ENCODE assay signal across 7 cellular contexts in genomic region chr2:162301151-162301804, GRCh38. TPM values are rescaled to one million over a fixed set of nuclear protein-coding genes. Genes with fewer than 3 reads are reported as not detected.
A peak's percentile ranks its signal among the peaks of the same experiment; 100 is the strongest.
DNase-seq lines count a peak whose midpoint lies in the region; ATAC-seq, FAIRE-seq and TF ChIP-seq lines count a peak whose summit lies in the region.

No MANE protein-coding gene starts in this region.

- H3K9ac ChIP-seq in kidney (ENCODE audit: low read length in 2 of 2), result no peak overlapping the region

- H3K9me3 Mint-ChIP-seq in T-helper 2 cell treated with Interferon-gamma antibody and Interleukin-4, amounts not matched to agents 5 μg/mL and 100 μg/mL, for 36 hours, result no peaks in the 10 kb centered on the region

- H3K27ac ChIP-seq in brain microvascular endothelial cell (no peak overlapping the region), kidney (ENCODE audit: low read depth in 2 of 2, low read length in 2 of 2) (no peak overlapping the region)

- TF ChIP-seq CTCF in GM12874 (IDR thresholded peaks at IDR 0.05; ENCODE audit: insufficient read depth, low read depth, low read length), result peak; percentile 60; the same call in 1 of the 2 replicates
- TF ChIP-seq CTCF in brain microvascular endothelial cell (IDR thresholded peaks at IDR 0.05; ENCODE audit: low read depth, low read length, missing control alignments), result peak; percentile 77
- TF ChIP-seq CTCF in kidney (IDR thresholded peaks at IDR 0.05; ENCODE audit: borderline replicate concordance, extremely low read depth, insufficient read depth), result peak; percentile 91

- H3K9me3 ChIP-seq in kidney (ENCODE audit: control insufficient read depth in 1 of 2, low read length in 2 of 2), result no peaks in the 10 kb centered on the region

- H3K36me3 ChIP-seq in brain microvascular endothelial cell (replicated peaks) (no peaks in the 10 kb centered on the region), kidney (ENCODE audit: control insufficient read depth in 1 of 2, insufficient read depth in 2 of 2, low read length in 2 of 2) (peaks cover 0 to 3% of the 10 kb centered on the region in 2 donors)

- peaks cover 3% of the 10 kb centered on the region for H3K36me3 Mint-ChIP-seq in T-helper 2 cell treated with Interferon-gamma antibody and Interleukin-4, amounts not matched to agents 5 μg/mL and 100 μg/mL, for 36 hours (ENCODE audit: low read depth)

- no peaks in the 10 kb centered on the region for H3K27me3 Mint-ChIP-seq in T-helper 2 cell treated with Interferon-gamma antibody and Interleukin-4, amounts not matched to agents 5 μg/mL and 100 μg/mL, for 36 hours (ENCODE audit: low read depth)

- H3K27me3 ChIP-seq in brain microvascular endothelial cell (replicated peaks), result no peaks in the 10 kb centered on the region

- DNase-seq in NCI-H1436 (lab: John Stamatoyannopoulos, UW) (peak; percentile 45), brain microvascular endothelial cell (peak; percentile 44), kidney (no peak)
- DNase-seq in T-helper 2 cell treated with Interferon-gamma antibody and Interleukin-4, amounts not matched to agents 5 μg/mL and 100 μg/mL, for 36 hours (ENCODE audit: low spot score), result peak; percentile 33
- peak; percentile 68 for DNase-seq in stimulated activated CD4-positive, alpha-beta T cell treated with anti-CD3 and anti-CD28 coated beads, Interleukin-4, amount 100 ng/mL, for 24 hours

- no peak overlapping the region for H3K4me3 Mint-ChIP-seq in T-helper 2 cell treated with Interferon-gamma antibody and Interleukin-4, amounts not matched to agents 5 μg/mL and 100 μg/mL, for 36 hours

- H3K27ac Mint-ChIP-seq in T-helper 2 cell treated with Interferon-gamma antibody and Interleukin-4, amounts not matched to agents 5 μg/mL and 100 μg/mL, for 36 hours, result no peak overlapping the region

- no peaks in the 10 kb centered on the region for H3K4me1 ChIP-seq in kidney (ENCODE audit: control insufficient read depth in 1 of 2, insufficient read depth in 1 of 2, low read depth in 1 of 2, low read length in 2 of 2)

- in situ Hi-C loops in brain microvascular endothelial cell (cut with HindIII; ENCODE audit: low pct_ligation_motif_present, low sequenced_read_pairs), result no loop called here

- peak; percentile 93 for FAIRE-seq in kidney (lab: Jason Lieb, UNC)

- H3K4me1 Mint-ChIP-seq in T-helper 2 cell treated with Interferon-gamma antibody and Interleukin-4, amounts not matched to agents 5 μg/mL and 100 μg/mL, for 36 hours (ENCODE audit: low read depth), result peaks cover 2% of the 10 kb centered on the region

- H3K4me3 ChIP-seq in brain microvascular endothelial cell (ENCODE audit: low read depth, low read length) (peak overlapping the region; percentile 12), kidney (ENCODE audit: low read length in 2 of 2) (no peak overlapping the region)

- intact Hi-C loops in kidney (cut with DNase I), result no loop called here

- peak; percentile 64 for ATAC-seq in HG02610 (IDR thresholded peaks at IDR 0.05; ENCODE audit: unreplicated experiment)

RNA-seq across cellular contexts. Expression of gene IFIH1, which starts 17.2 kb away (rescaled TPM):
- total RNA-seq in kidney, result 21.6 TPM
- 11.3 TPM for polyA plus RNA-seq in kidney (ENCODE audit: insufficient read depth, low read depth, low replicate concordance)

RNA-seq across cellular contexts. Expression of gene GCA, which starts 42.7 kb away (rescaled TPM):
- 45.6 TPM for total RNA-seq in kidney
- polyA plus RNA-seq in kidney (ENCODE audit: insufficient read depth, low read depth, low replicate concordance), result 25.3 TPM

RNA-seq across cellular contexts. Expression of gene FAP, which starts 58.0 kb away (rescaled TPM):
- total RNA-seq in kidney, result 3.3 TPM
- 0.45 TPM for polyA plus RNA-seq in kidney (ENCODE audit: insufficient read depth, low read depth, low replicate concordance)
